In the genomic region with DNA sequence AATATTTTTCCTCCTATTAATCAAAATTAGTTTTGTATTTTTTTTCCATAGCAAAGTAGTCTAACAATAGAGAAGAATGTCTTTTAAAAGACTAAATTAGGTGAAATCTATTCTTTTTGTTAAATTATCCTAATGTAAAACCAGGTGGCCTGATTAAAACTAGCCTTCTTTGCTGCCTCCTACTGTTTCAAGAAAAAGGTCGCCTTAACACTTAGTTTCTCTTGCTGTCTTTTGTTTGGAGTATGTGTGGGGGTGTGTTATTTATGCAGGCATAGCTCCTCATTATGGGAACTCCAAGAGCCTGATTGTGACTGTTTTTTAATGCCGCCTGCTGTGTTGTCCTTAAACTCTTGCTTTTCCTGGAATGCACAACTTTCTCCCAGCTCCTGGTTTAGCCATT, we compare ENCODE assay signal across 17 cellular contexts.
DNase-seq lines count a peak whose midpoint lies in the region; ATAC-seq and TF ChIP-seq lines count a peak whose summit lies in the region.
"Had no signal": no experiment of that assay in that cellular context is flagged by ENCODE, and none has a peak within 500 bp of the region (broad histone marks: within the 10 kb centered on the region; RNA-seq: fewer than 3 reads in every experiment).

No MANE protein-coding gene starts in this region.

- H3K9me3 ChIP-seq in tibial artery = no peaks in the 10 kb centered on the region

- TF ChIP-seq CTCF in epithelial cell of proximal tubule (conservative IDR thresholded peaks at IDR 0.05; ENCODE audit: low read depth, low read length) = peak; percentile 32
- no peak for TF ChIP-seq CTCF in neural crest cell (conservative IDR thresholded peaks at IDR 0.05)
- TF ChIP-seq CTCF in tibial artery (IDR thresholded peaks at IDR 0.05) = no peak

- H3K27ac ChIP-seq in tibial artery = no peak overlapping the region

- H3K4me3 Mint-ChIP-seq in neural crest cell = no peak overlapping the region
- H3K4me3 Mint-ChIP-seq: activated CD4-positive, alpha-beta T cell treated with anti-CD3 and anti-CD28 coated beads for 36 hours; activated naive CD4-positive, alpha-beta T cell treated with anti-CD3 and anti-CD28 coated beads for 36 hours; T-helper 2 cell treated with Interferon-gamma antibody and Interleukin-4, amounts not matched to agents 5 μg/mL and 100 μg/mL, for 36 hours had no signal

- peak; percentile 3 for DNase-seq in DMS53 treated with DMSO at 0.1 percent for 48 hours (lab: John Stamatoyannopoulos, UW; ENCODE audit: unreplicated experiment)
- peak; percentile 9 for DNase-seq in SK-MEL-5 (ENCODE audit: low read depth, low spot score)
- no peak for DNase-seq in epithelial cell of proximal tubule (ENCODE audit: low read depth)
- no peak for DNase-seq in neural crest cell (ENCODE audit: low read depth, low spot score)
- DNase-seq in sciatic nerve (ENCODE audit: low spot score) = no peak
- no peak for DNase-seq in tibial artery
- no peak for DNase-seq in inferior parietal cortex (ENCODE audit: extremely low spot score)
- DNase-seq in activated CD4-positive, alpha-beta T cell treated with anti-CD3 and anti-CD28 coated beads, Interleukin-2, amount 50 U/mL, for 1 hour = no peak
- DNase-seq: activated CD4-positive, alpha-beta T cell treated with anti-CD3 and anti-CD28 coated beads for 36 hours; activated naive CD4-positive, alpha-beta T cell treated with anti-CD3 and anti-CD28 coated beads for 36 hours; effector CD8-positive, alpha-beta T cell; islet precursor cell; NCI-H345; SHP77; stimulated activated naive CD8-positive, alpha-beta T cell treated with anti-CD3 and anti-CD28 coated beads, Interleukin-15, Interleukin-2, amounts not matched to agents 100 U/mL and 50 U/mL, for 24 hours had no signal

- no peaks in the 10 kb centered on the region for H3K36me3 ChIP-seq in tibial artery

- H3K36me3 Mint-ChIP-seq in neural crest cell (ENCODE audit: low read depth) = no peaks in the 10 kb centered on the region

- intact Hi-C loops in sciatic nerve (cut with DNase I) = no loop called here
- intact Hi-C loops in tibial artery (cut with DNase I; ENCODE audit: low total_unique reads) = no loop called here

- peak overlapping the region; percentile 0 for H3K27ac Mint-ChIP-seq in neural crest cell (ENCODE audit: unreplicated experiment)
- H3K27ac Mint-ChIP-seq: activated CD4-positive, alpha-beta T cell treated with anti-CD3 and anti-CD28 coated beads for 36 hours; activated naive CD4-positive, alpha-beta T cell treated with anti-CD3 and anti-CD28 coated beads for 36 hours; T-helper 2 cell treated with Interferon-gamma antibody and Interleukin-4, amounts not matched to agents 5 μg/mL and 100 μg/mL, for 36 hours had no signal

- ATAC-seq in sciatic nerve = no peak
- ATAC-seq: activated CD4-positive, alpha-beta T cell treated with anti-CD3 and anti-CD28 coated beads for 36 hours; K562; stimulated activated naive CD8-positive, alpha-beta T cell treated with anti-CD3 and anti-CD28 coated beads, Interleukin-15, Interleukin-2, amounts not matched to agents 100 U/mL and 50 U/mL, for 24 hours had no signal

- no peaks in the 10 kb centered on the region for H3K27me3 ChIP-seq in tibial artery

- no peaks in the 10 kb centered on the region for H3K9me3 Mint-ChIP-seq in neural crest cell
- H3K9me3 Mint-ChIP-seq: T-helper 2 cell treated with Interferon-gamma antibody and Interleukin-4, amounts not matched to agents 5 μg/mL and 100 μg/mL, for 36 hours had no signal

- H3K4me3 ChIP-seq in epithelial cell of proximal tubule (ENCODE audit: low read depth, low read length) (no peak overlapping the region), tibial artery (no peak overlapping the region)
- H3K4me3 ChIP-seq: K562 had no signal

- in situ Hi-C loops in SK-MEL-5 (cut with HindIII; ENCODE audit: low pct_unique_long_range_greater_than_20kb, low sequenced_read_pairs) = no loop called here

- H3K27me3 Mint-ChIP-seq in neural crest cell (ENCODE audit: low read depth) = no peaks in the 10 kb centered on the region
- H3K27me3 Mint-ChIP-seq: activated CD4-positive, alpha-beta T cell treated with anti-CD3 and anti-CD28 coated beads for 36 hours had no signal

- no peaks in the 10 kb centered on the region for H3K4me1 ChIP-seq in tibial artery

- H3K4me1 Mint-ChIP-seq in neural crest cell = peaks cover 26% of the 10 kb centered on the region
- H3K4me1 Mint-ChIP-seq: activated CD4-positive, alpha-beta T cell treated with anti-CD3 and anti-CD28 coated beads for 36 hours had no signal

Comparison
In these comparisons a context has a peak if more than half of its experiments do, and no peak if none do; other contexts are left out.
1. DNase-seq: peak in DMS53 treated with DMSO at 0.1 percent for 48 hours (single experiment) and SK-MEL-5 (single experiment); none in epithelial cell of proximal tubule (single experiment), neural crest cell (single experiment), sciatic nerve (single experiment), tibial artery (0 of 2), inferior parietal cortex (single experiment) and activated CD4-positive, alpha-beta T cell treated with anti-CD3 and anti-CD28 coated beads, Interleukin-2, amount 50 U/mL, for 1 hour (single experiment).